Comparison of ENCODE assay signal across 1 cellular context in genomic region chr6:131524695-131525336, GRCh38.
TF ChIP-seq lines count a peak whose summit lies in the region.

No MANE protein-coding gene starts in this region.

TF ChIP-seq in GM23338, 12 proteins besides CTCF, POLR2A, EP300 and RAD21 (continued from another document):
- TF ChIP-seq ZNF462 (CRISPR knock-in tag; IDR thresholded peaks at IDR 0.05) (no peak), CREB1 (CRISPR knock-in tag; IDR thresholded peaks at IDR 0.05; ENCODE audit: low read depth) (no peak), ETS1 (IDR thresholded peaks at IDR 0.05) (no peak), STAT1 (IDR thresholded peaks at IDR 0.05; ENCODE audit: unreplicated experiment) (no peak), REST (IDR thresholded peaks at IDR 0.05; ENCODE audit: unreplicated experiment) (no peak), POLR2AphosphoS5 (IDR thresholded peaks at IDR 0.05; ENCODE audit: low read depth) (no peak), JUNB (IDR thresholded peaks at IDR 0.05; ENCODE audit: unreplicated experiment) (no peak), NANOG (IDR thresholded peaks at IDR 0.05; ENCODE audit: borderline replicate concordance) (no peak), EZH2phosphoT487 (IDR thresholded peaks at IDR 0.05; ENCODE audit: unreplicated experiment) (no peak)
